20 cellular contexts compared by ENCODE assay signal in genomic region chr10:67772151-67772550, GRCh38.
DNase-seq lines count a peak whose midpoint lies in the region; ATAC-seq, FAIRE-seq and TF ChIP-seq lines count a peak whose summit lies in the region.
"Had no signal": no experiment of that assay in that cellular context is flagged by ENCODE, and none has a peak within 500 bp of the region (broad histone marks: within the 10 kb centered on the region; RNA-seq: fewer than 3 reads in every experiment).

No MANE protein-coding gene starts in this region.

- FAIRE-seq in GM18507 (lab: Jason Lieb, UNC), result peak; percentile 33

- H3K4me3 ChIP-seq in OCI-LY3 (ENCODE audit: low read length), result peak overlapping the region; percentile 30; the same call in 1 of the 2 replicates
- H3K4me3 ChIP-seq: SJCRH30 had no signal

- no peak for DNase-seq in T-helper 1 cell
- no peak for DNase-seq in GM18507 (ENCODE audit: extremely low spot score, insufficient read length, low read depth)
- DNase-seq in naive B cell, result no peak
- no peak for DNase-seq in cerebellum (ENCODE audit: low spot score)
- no peak for DNase-seq in HuH-7 (ENCODE audit: low spot score)
- DNase-seq in activated CD4-positive, alpha-beta T cell treated with anti-CD3 and anti-CD28 coated beads for 48 hours, result no peak
- DNase-seq: BE2C; CD8-positive, alpha-beta T cell; DND-41; GDM1; GOT3; NCI-H1105 treated with DMSO at 0.1 percent for 48 hours; NCI-H187; NCI-H446 treated with DMSO at 0.1 percent for 48 hours; NK-92 treated with Interleukin-12 subunit alpha and Interleukin-12 subunit beta, amount 100 ng/mL, for 24 hours; SJCRH30 had no signal

- peaks cover 3% of the 10 kb centered on the region for H3K36me3 Mint-ChIP-seq in T-helper 1 cell treated with Interleukin-12 subunit alpha and Interleukin-12 subunit beta and Interleukin-4 antibody, amounts not matched to agents 30 μg/mL and 1 μg/mL, for 36 hours (ENCODE audit: low read depth)
- no peaks in the 10 kb centered on the region for H3K36me3 Mint-ChIP-seq in naive B cell
- H3K36me3 Mint-ChIP-seq: CD8-positive, alpha-beta T cell had no signal

- H3K4me3 Mint-ChIP-seq in T-helper 1 cell treated with Interleukin-12 subunit alpha and Interleukin-12 subunit beta and Interleukin-4 antibody, amounts not matched to agents 30 μg/mL and 1 μg/mL, for 36 hours, result no peak overlapping the region
- peak overlapping the region in 2 of 8 donors; percentile 53 to 70 for H3K4me3 Mint-ChIP-seq in naive B cell
- H3K4me3 Mint-ChIP-seq: CD8-positive, alpha-beta T cell had no signal

- H3K79me2 ChIP-seq in OCI-LY3 (ENCODE audit: low read length), result no peaks in the 10 kb centered on the region

- no peaks in the 10 kb centered on the region for H3K27me3 Mint-ChIP-seq in T-helper 1 cell treated with Interleukin-12 subunit alpha and Interleukin-12 subunit beta and Interleukin-4 antibody, amounts not matched to agents 30 μg/mL and 1 μg/mL, for 36 hours (ENCODE audit: low read depth)
- no peaks in the 10 kb centered on the region for H3K27me3 Mint-ChIP-seq in naive B cell

- H3K4me1 Mint-ChIP-seq in T-helper 1 cell treated with Interleukin-12 subunit alpha and Interleukin-12 subunit beta and Interleukin-4 antibody, amounts not matched to agents 30 μg/mL and 1 μg/mL, for 36 hours (ENCODE audit: low read depth), result peaks cover 35% of the 10 kb centered on the region
- H3K4me1 Mint-ChIP-seq in naive B cell, result peaks cover 38 to 53% (median 48%) of the 10 kb centered on the region in 3 donors

- no peaks in the 10 kb centered on the region for H3K9me3 Mint-ChIP-seq in T-helper 1 cell treated with Interleukin-12 subunit alpha and Interleukin-12 subunit beta and Interleukin-4 antibody, amounts not matched to agents 30 μg/mL and 1 μg/mL, for 36 hours
- peaks cover 0 to 3% (median 0%) of the 10 kb centered on the region in 7 donors for H3K9me3 Mint-ChIP-seq in naive B cell
- H3K9me3 Mint-ChIP-seq: CD8-positive, alpha-beta T cell had no signal

- no peak for ATAC-seq in naive B cell (ENCODE audit: low read depth in 2 of 2)
- ATAC-seq: CD8-positive, alpha-beta T cell had no signal

- no peak for TF ChIP-seq CTCF in OCI-LY3 (IDR thresholded peaks at IDR 0.05; ENCODE audit: low read depth, low read length)

- H3K4me2 ChIP-seq in OCI-LY3 (ENCODE audit: low read length), result peak overlapping the region; percentile 77

- H3K9ac ChIP-seq in OCI-LY3 (ENCODE audit: low read length), result peak overlapping the region; percentile 48

- no peaks in the 10 kb centered on the region for H4K20me1 ChIP-seq in OCI-LY3 (ENCODE audit: insufficient read depth, low read length)

- no peaks in the 10 kb centered on the region for H3K36me3 ChIP-seq in OCI-LY3 (replicated peaks; ENCODE audit: low read depth, low read length)
- H3K36me3 ChIP-seq: BE2C, SJCRH30 had no signal

- H3K4me1 ChIP-seq in OCI-LY3 (ENCODE audit: low read length), result peaks cover 60% of the 10 kb centered on the region
- H3K4me1 ChIP-seq: BE2C, SJCRH30 had no signal

- H2AFZ ChIP-seq in OCI-LY3 (ENCODE audit: low read depth, low read length), result no peak overlapping the region; the same call in 1 of the 2 replicates

- H3K27me3 ChIP-seq in OCI-LY3 (ENCODE audit: low read depth, low read length), result no peaks in the 10 kb centered on the region
- H3K27me3 ChIP-seq: BE2C, SJCRH30 had no signal

- H3K27ac ChIP-seq in OCI-LY3 (ENCODE audit: low read length), result peak overlapping the region; percentile 94
- H3K27ac ChIP-seq: 22Rv1, RWPE1, SJCRH30 had no signal

- no peaks in the 10 kb centered on the region for H3K9me3 ChIP-seq in OCI-LY3 (ENCODE audit: insufficient read depth, low read length)
- H3K9me3 ChIP-seq: BE2C, SJCRH30 had no signal

- H3K27ac Mint-ChIP-seq in T-helper 1 cell treated with Interleukin-12 subunit alpha and Interleukin-12 subunit beta and Interleukin-4 antibody, amounts not matched to agents 30 μg/mL and 1 μg/mL, for 36 hours, result peak overlapping the region; percentile 50
- peak overlapping the region in 4 of 6 donors; percentile 82 to 85 (median 82) for H3K27ac Mint-ChIP-seq in naive B cell
- H3K27ac Mint-ChIP-seq: CD8-positive, alpha-beta T cell had no signal
